Comparison of ENCODE assay signal across 14 cellular contexts in the genomic region with DNA sequence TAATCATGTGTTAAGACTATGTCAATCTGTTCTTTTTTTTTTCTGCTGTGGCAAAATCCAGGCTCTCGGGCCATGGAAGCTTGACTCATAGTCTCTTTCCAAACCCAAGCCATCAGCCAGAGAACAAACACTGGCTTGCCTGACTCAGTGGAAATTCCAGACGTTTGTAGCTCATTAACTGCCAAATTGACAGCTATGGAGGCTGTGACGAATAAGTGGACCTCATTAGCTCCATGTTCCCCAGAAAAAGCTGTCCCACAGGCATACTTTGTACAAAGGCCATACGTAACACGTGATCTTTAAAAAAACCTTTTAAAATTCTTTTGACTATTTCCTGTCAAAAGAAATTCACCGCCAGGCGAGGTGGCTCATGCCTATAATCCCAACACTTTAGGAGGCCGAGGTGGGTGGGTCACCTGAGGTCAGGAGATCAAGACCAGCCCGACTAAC. TPM values are rescaled to one million over a fixed set of nuclear protein-coding genes. Genes with fewer than 3 reads are reported as not detected.
DNase-seq lines count a peak whose midpoint lies in the region; ATAC-seq, FAIRE-seq and TF ChIP-seq lines count a peak whose summit lies in the region.
"Had no signal": no experiment of that assay in that cellular context is flagged by ENCODE, and none has a peak within 500 bp of the region (broad histone marks: within the 10 kb centered on the region; RNA-seq: fewer than 3 reads in every experiment).

No MANE protein-coding gene starts in this region.

- DNase-seq in HCT116 (ENCODE audit: low read depth, low spot score), result no peak
- no peak for DNase-seq in K562 (ENCODE audit: extremely low read depth in 1 of 4, low spot score in 3 of 4)
- DNase-seq in HepG2 (ENCODE audit: low spot score), result peak; percentile 86
- DNase-seq in SHP77 (lab: John Stamatoyannopoulos, UW), result no peak
- DNase-seq in activated CD4-positive, alpha-beta T cell treated with anti-CD3 and anti-CD28 coated beads, Interleukin-2, amount 10 ng/mL, durations not matched to agents 24 days and 14 days, result no peak
- DNase-seq: CD8-positive, alpha-beta memory T cell; Karpas-422; OCI-M1 had no signal

- H3K27me3 ChIP-seq in ACC112 (ENCODE audit: insufficient read depth, low read length), result no peaks in the 10 kb centered on the region
- no peaks in the 10 kb centered on the region for H3K27me3 ChIP-seq in HCT116 (ENCODE audit: insufficient read depth, low read length)
- no peaks in the 10 kb centered on the region for H3K27me3 ChIP-seq in K562 (ENCODE audit: control insufficient read depth in 2 of 2, insufficient read depth in 2 of 2, low read length in 2 of 2)
- no peaks in the 10 kb centered on the region for H3K27me3 ChIP-seq in HepG2 (ENCODE audit: control insufficient read depth in 1 of 2, insufficient read depth in 2 of 2, low read length in 2 of 2)
- H3K27me3 ChIP-seq: tibial nerve had no signal

- no peak for TF ChIP-seq POLR2A in HCT116 (IDR thresholded peaks at IDR 0.05; ENCODE audit: borderline replicate concordance, extremely low read depth, insufficient read depth, insufficient read length)
- TF ChIP-seq POLR2A in K562 (conservative IDR thresholded peaks at IDR 0.05), result no peak
- no peak for TF ChIP-seq POLR2A in HepG2 (IDR thresholded peaks at IDR 0.05; ENCODE audit: insufficient read depth in 1 of 2, low read depth in 2 of 2, low read length in 2 of 2)

- no peaks in the 10 kb centered on the region for H3K36me3 ChIP-seq in ACC112 (ENCODE audit: insufficient read depth, low read length)
- H3K36me3 ChIP-seq in HCT116 (ENCODE audit: control insufficient read depth in 1 of 2, insufficient read depth in 2 of 2, low read length in 2 of 2), result no peaks in the 10 kb centered on the region
- H3K36me3 ChIP-seq in K562 (ENCODE audit: control insufficient read depth, insufficient read depth, low read length), result no peaks in the 10 kb centered on the region
- H3K36me3 ChIP-seq in HepG2 (replicated peaks in 1 of 2; ENCODE audit: control insufficient read depth in 1 of 2, insufficient read depth in 2 of 2, low read length in 2 of 2), result no peaks in the 10 kb centered on the region
- H3K36me3 ChIP-seq: tibial nerve had no signal

- in situ Hi-C loops in K562 (cut with MboI), result no loop called here
- in situ Hi-C loops in HepG2 (cut with HindIII; ENCODE audit: extremely low pct_ligation_motif_present, low pct_unique_long_range_greater_than_20kb), result no loop called here

- no peak overlapping the region for H3K4me3 Mint-ChIP-seq in activated CD4-positive, alpha-beta T cell treated with anti-CD3 and anti-CD28 coated beads, Interleukin-2, amount 10 ng/mL, durations not matched to agents 24 days and 14 days
- H3K4me3 Mint-ChIP-seq: CD8-positive, alpha-beta memory T cell had no signal

- H3K9me2 ChIP-seq in HCT116 (ENCODE audit: insufficient read depth), result no peaks in the 10 kb centered on the region

- H3K36me3 Mint-ChIP-seq in activated CD4-positive, alpha-beta T cell treated with anti-CD3 and anti-CD28 coated beads, Interleukin-2, amount 10 ng/mL, durations not matched to agents 24 days and 14 days (ENCODE audit: low read depth), result peaks cover 2% of the 10 kb centered on the region

- H3K4me3 ChIP-seq in ACC112 (ENCODE audit: low read depth, low read length) (peak overlapping the region; percentile 3; the same call in 1 of the 2 replicates), HCT116 (replicated peaks in 1 of 2; ENCODE audit: low read depth in 1 of 2, low read length in 2 of 2) (no peak overlapping the region), K562 (no peak overlapping the region), HepG2 (replicated peaks in 1 of 3; ENCODE audit: insufficient read depth in 1 of 3, low read depth in 2 of 3, low read length in 3 of 3) (peak overlapping the region in 2 of 3 experiments; percentile 9 to 46; a peak in 4 of 6 replicates)
- H3K4me3 ChIP-seq: tibial nerve had no signal

- peaks cover 23% of the 10 kb centered on the region for H3K4me1 Mint-ChIP-seq in activated CD4-positive, alpha-beta T cell treated with anti-CD3 and anti-CD28 coated beads, Interleukin-2, amount 10 ng/mL, durations not matched to agents 24 days and 14 days

- POLR2A ChIA-PET in HCT116 (lab: Charles Lee) (no interaction called here), K562 (lab: Yijun Ruan, JAX) (interaction anchor here (0.6 kb wide), 1 partner anchor 57 kb away, joined by 3 read pairs; no protein-coding TSS in a partner anchor), HepG2 (lab: Yijun Ruan, JAX) (interaction anchor here (0.5 to 2.1 kb wide), 9 partner anchors 9 to 191 kb away, joined by 3 to 22 read pairs (median 5); partner anchors contain the start of genes HMGCL, IL22RA1, LYPLA2 and PNRC2)

- H3K79me2 ChIP-seq in ACC112 (ENCODE audit: control insufficient read depth, insufficient read depth, low read length, unreplicated experiment) (no peaks in the 10 kb centered on the region), HCT116 (ENCODE audit: insufficient read depth, low read length) (no peaks in the 10 kb centered on the region), K562 (ENCODE audit: control insufficient read depth, insufficient read depth, low read length) (no peaks in the 10 kb centered on the region), HepG2 (ENCODE audit: insufficient read depth, low read length) (no peaks in the 10 kb centered on the region)

- H3K9me3 ChIP-seq in HCT116 (ENCODE audit: control insufficient read depth in 1 of 2, insufficient read depth in 1 of 2, low read depth in 1 of 2, low read length in 2 of 2) (no peaks in the 10 kb centered on the region), K562 (replicated peaks; ENCODE audit: control insufficient read depth, insufficient read depth, low read depth, low read length) (no peaks in the 10 kb centered on the region; the same call in 1 of the 2 replicates), HepG2 (ENCODE audit: low read length) (peaks cover 4% of the 10 kb centered on the region; the same call in 1 of the 2 replicates)

- CTCF ChIA-PET in HCT116 (lab: Charles Lee) (no interaction called here), K562 (lab: Yijun Ruan, JAX; ENCODE audit: low intra/inter-chr PET ratio) (no interaction called here), HepG2 (lab: Yijun Ruan, JAX; ENCODE audit: low intra/inter-chr PET ratio, low total read pairs) (no interaction called here)

- whole genome bisulfite sequencing in K562 (ENCODE audit: insufficient coverage, low coverage, missing lambda C conversion rate), result 55% methylated on average over 8 of the region's 9 CpGs
- 0% methylated on average over 9 of the region's 9 CpGs for WGBS in HepG2 (ENCODE audit: low lambda C conversion rate)

- H3K9ac ChIP-seq in HCT116 (ENCODE audit: low read length), result no peak overlapping the region
- no peak overlapping the region for H3K9ac ChIP-seq in K562 (ENCODE audit: insufficient read depth in 1 of 2, low read depth in 2 of 2, low read length in 2 of 2)
- H3K9ac ChIP-seq in HepG2 (ENCODE audit: insufficient read depth, low read depth, low read length), result peak overlapping the region; percentile 41

- TF ChIP-seq EP300 in K562 (IDR thresholded peaks at IDR 0.05; ENCODE audit: low read length) (no peak), HepG2 (IDR thresholded peaks at IDR 0.05; ENCODE audit: low read depth in 2 of 2, low read length in 2 of 2) (no peak), HepG2 (CRISPR knock-in tag; IDR thresholded peaks at IDR 0.05; ENCODE audit: borderline replicate concordance) (no peak)

- H3K4me1 ChIP-seq in ACC112 (ENCODE audit: control insufficient read depth, insufficient read depth, low read length, unreplicated experiment) (peaks cover 25% of the 10 kb centered on the region), HCT116 (ENCODE audit: control insufficient read depth in 1 of 2, insufficient read depth in 2 of 2, low read length in 2 of 2) (peaks cover 2 to 20% of the 10 kb centered on the region in 2 experiments; a peak in 2 of 4 replicates), K562 (replicated peaks in 1 of 2; ENCODE audit: control insufficient read depth in 2 of 2, insufficient read depth in 2 of 2, low read length in 2 of 2) (peaks cover 2 to 9% of the 10 kb centered on the region in 2 experiments; a peak in 3 of 5 replicates), HepG2 (ENCODE audit: insufficient read depth, low read length) (peaks cover 53% of the 10 kb centered on the region)
- H3K4me1 ChIP-seq: tibial nerve had no signal

- H3K27me3 Mint-ChIP-seq in activated CD4-positive, alpha-beta T cell treated with anti-CD3 and anti-CD28 coated beads, Interleukin-2, amount 10 ng/mL, durations not matched to agents 24 days and 14 days, result peaks cover 6% of the 10 kb centered on the region

- H4K20me1 ChIP-seq in HCT116 (ENCODE audit: insufficient read depth), result no peaks in the 10 kb centered on the region
- H4K20me1 ChIP-seq in K562 (replicated peaks; ENCODE audit: control insufficient read depth, insufficient read depth, low read length), result no peaks in the 10 kb centered on the region
- no peaks in the 10 kb centered on the region for H4K20me1 ChIP-seq in HepG2 (ENCODE audit: insufficient read depth, low read length)

- H3K9me3 Mint-ChIP-seq in activated CD4-positive, alpha-beta T cell treated with anti-CD3 and anti-CD28 coated beads, Interleukin-2, amount 10 ng/mL, durations not matched to agents 24 days and 14 days, result peaks cover 5% of the 10 kb centered on the region

- H3K9me1 ChIP-seq in K562 (ENCODE audit: control insufficient read depth, insufficient read depth, low read length), result no peaks in the 10 kb centered on the region

- H3K27ac ChIP-seq in ACC112 (ENCODE audit: low read depth, low read length) (peak overlapping the region; percentile 82), HCT116 (ENCODE audit: low read depth, low read length) (no peak overlapping the region), K562 (ENCODE audit: extremely low read depth, low read depth, low read length) (no peak overlapping the region), HepG2 (ENCODE audit: extremely low read length, insufficient read depth, low read length) (peak overlapping the region; percentile 26)
- H3K27ac ChIP-seq: tibial nerve had no signal

- H3K27ac Mint-ChIP-seq in activated CD4-positive, alpha-beta T cell treated with anti-CD3 and anti-CD28 coated beads, Interleukin-2, amount 10 ng/mL, durations not matched to agents 24 days and 14 days, result no peak overlapping the region
- H3K27ac Mint-ChIP-seq: CD8-positive, alpha-beta memory T cell had no signal

- RAD21 ChIA-PET in HCT116 (lab: Charles Lee; ENCODE audit: low non-redundant PET in 1 of 2, low total read pairs in 2 of 2, uncharacterized antibody in 2 of 2, unreplicated experiment in 2 of 2), result no interaction called here

- TF ChIP-seq CTCF in HCT116 (IDR thresholded peaks at IDR 0.05 in 2 of 3, conservative IDR thresholded peaks at IDR 0.05 in 1 of 3; ENCODE audit: borderline replicate concordance in 1 of 3, insufficient read depth in 1 of 3, low read depth in 2 of 3, low read length in 2 of 3), result no peak
- TF ChIP-seq CTCF in K562 (IDR thresholded peaks at IDR 0.05 in 2 of 3, conservative IDR thresholded peaks at IDR 0.05 in 1 of 3; ENCODE audit: insufficient read depth in 2 of 3, low read depth in 1 of 3, low read length in 3 of 3), result no peak
- no peak for TF ChIP-seq CTCF in HepG2 (CRISPR knock-in tag; IDR thresholded peaks at IDR 0.05)

- no peak for ATAC-seq in HCT116
- no peak for ATAC-seq in K562
- peak; percentile 77 for ATAC-seq in HepG2
- ATAC-seq in HG02938 (IDR thresholded peaks at IDR 0.05; ENCODE audit: unreplicated experiment), result no peak
- ATAC-seq in HG02840 (IDR thresholded peaks at IDR 0.05; ENCODE audit: low FRiP score, unreplicated experiment), result no peak

- BruUV-seq in HCT116 (replicated peaks; lab: Mats Ljungman, UMichigan), result no TSS peak
- no TSS peak for BruUV-seq in K562 (replicated peaks; lab: Mats Ljungman, UMichigan)
- no TSS peak for BruUV-seq in HepG2 (replicated peaks; lab: Mats Ljungman, UMichigan)

- FAIRE-seq in K562 (lab: Jason Lieb, UNC) (no peak), HepG2 (lab: Jason Lieb, UNC) (peak; percentile 77)
- FAIRE-seq: colon had no signal

- H3K4me2 ChIP-seq in HCT116 (ENCODE audit: low read length) (no peak overlapping the region), K562 (ENCODE audit: insufficient read depth, low read length) (no peak overlapping the region), HepG2 (ENCODE audit: low read depth, low read length) (peak overlapping the region; percentile 84)

- no peak for TF ChIP-seq RAD21 in HCT116 (IDR thresholded peaks at IDR 0.05; ENCODE audit: low read depth)
- no peak for TF ChIP-seq RAD21 in K562 (CRISPR knock-in tag; conservative IDR thresholded peaks at IDR 0.05 in 1 of 2, IDR thresholded peaks at IDR 0.05 in 1 of 2)
- no peak for TF ChIP-seq RAD21 in HepG2 (CRISPR knock-in tag; IDR thresholded peaks at IDR 0.05)

- H2AFZ ChIP-seq in ACC112 (ENCODE audit: low read length, unreplicated experiment) (peak overlapping the region; percentile 55), HCT116 (ENCODE audit: low read depth, low read length, poor library complexity, severe bottlenecking) (peak overlapping the region; percentile 61), K562 (ENCODE audit: low read depth, low read length) (peak overlapping the region; percentile 61; the same call in 1 of the 2 replicates), HepG2 (ENCODE audit: low read length) (peak overlapping the region; percentile 61)

- intact Hi-C loops in HCT116 (cut with micrococcal nuclease) (no loop called here), K562 (cut with micrococcal nuclease) (no loop called here), HepG2 (cut with micrococcal nuclease; ENCODE audit: unreplicated experiment) (no loop called here)
- intact Hi-C loops in activated CD4-positive, alpha-beta T cell treated with anti-CD3 and anti-CD28 coated beads, Interleukin-2, amount 10 ng/mL, durations not matched to agents 24 days and 14 days (cut with micrococcal nuclease), result loop anchor here (10.0 kb wide), 3 partner anchors 417 to 607 kb away; partner anchors contain the start of genes E2F2 and HNRNPR

RNA-seq across cellular contexts. Expression of gene PNRC2, which starts 8.0 kb away (rescaled TPM):
- 92.1 TPM for total RNA-seq in HCT116 (2021; ENCODE audit: unreplicated experiment)
- polyA plus RNA-seq in HCT116 (2012), result 51.1 and 55.0 TPM in 2 replicates
- total RNA-seq in K562 (2011; cell fraction: chromatin; rRNA removed; ENCODE audit: low replicate concordance), result 17.2 and 67.9 TPM in 2 replicates
- total RNA-seq in K562 (2011; cell fraction: nucleolus; rRNA removed), result 15.8 and 18.9 TPM in 2 replicates
- 46.6 and 90.9 TPM in 2 replicates for total RNA-seq in K562 (2011; cell fraction: nucleoplasm; rRNA removed)
- 120 and 127 TPM in 2 replicates for total RNA-seq in K562 (2014; rRNA removed)
- total RNA-seq in K562 (2014; rRNA removed; fragmentation: Illumina TruSeq; extraction: Trizol), result 203 and 235 TPM in 2 replicates
- total RNA-seq in K562 (2015; rRNA removed; fragmentation: Illumina TruSeq; extraction: Trizol), result 222 and 230 TPM in 2 replicates
- 197 TPM in 2 replicates for total RNA-seq in K562 (2021)
- 208 and 228 TPM in 2 replicates for polyA plus RNA-seq in K562 (2011; rRNA removed)
- 72.6 and 105 TPM in 2 replicates for polyA plus RNA-seq in K562 (2011; cell fraction: cytosol; rRNA removed)
- polyA plus RNA-seq in K562 (2011; cell fraction: nucleus; rRNA removed), result 98.0 and 210 TPM in 2 replicates
- polyA plus RNA-seq in K562 (2012), result 157 and 165 TPM in 2 replicates
- 260 and 303 TPM in 2 replicates for polyA plus RNA-seq in K562 (2014; fragmentation: Illumina TruSeq; extraction: Trizol)
- 100 to 1,000 TPM; 178 to 212 TPM for polyA plus RNA-seq in K562 (2014; fragmentation: Nextera tagmentation; extraction: Ambion mirVana)
- polyA plus RNA-seq in K562 (2014; rRNA removed), result 196 and 203 TPM in 2 replicates
- 164 and 170 TPM in 2 replicates for polyA minus RNA-seq in K562 (2011; rRNA and poly(A)+ RNA removed)
- polyA minus RNA-seq in K562 (2011; cell fraction: cytosol; rRNA and poly(A)+ RNA removed), result 77.2 and 102 TPM in 2 replicates
- polyA minus RNA-seq in K562 (2011; cell fraction: nucleus; rRNA and poly(A)+ RNA removed), result 27.7 and 67.3 TPM in 2 replicates
- 97.5 and 159 TPM in 2 replicates for total RNA-seq in HepG2 (2016; rRNA removed; fragmentation: Illumina TruSeq; extraction: Trizol)
- 18.3 and 19.0 TPM in 2 replicates for total RNA-seq in HepG2 (2016; cell fraction: cytosol; rRNA removed; fragmentation: Illumina TruSeq; extraction: Trizol; ENCODE audit: low read depth)
- total RNA-seq in HepG2 (2016; cell fraction: insoluble cytoplasmic fraction; rRNA removed; fragmentation: Illumina TruSeq; extraction: Trizol), result 101 and 179 TPM in 2 replicates
- total RNA-seq in HepG2 (2016; cell fraction: membrane; rRNA removed; fragmentation: Illumina TruSeq; extraction: Trizol), result 54.8 and 63.8 TPM in 2 replicates
- 74.0 and 87.3 TPM in 2 replicates for total RNA-seq in HepG2 (2016; cell fraction: nucleus; rRNA removed; fragmentation: Illumina TruSeq; extraction: Trizol)
- polyA plus RNA-seq in HepG2 (2011; rRNA removed), result 53.3 and 74.9 TPM in 2 replicates
- 64.3 and 67.0 TPM in 2 replicates for polyA plus RNA-seq in HepG2 (2011; cell fraction: cytosol; rRNA removed)
- 36.2 and 45.0 TPM in 2 replicates for polyA plus RNA-seq in HepG2 (2011; cell fraction: nucleus; rRNA removed)
- polyA plus RNA-seq in HepG2 (2012), result 62.0 and 72.8 TPM in 2 replicates
- 10.2 and 11.9 TPM in 2 replicates for polyA plus RNA-seq in HepG2 (2016; cell fraction: cytosol; fragmentation: Illumina TruSeq; extraction: Trizol; ENCODE audit: low read depth)
- polyA plus RNA-seq in HepG2 (2016; cell fraction: insoluble cytoplasmic fraction; fragmentation: Illumina TruSeq; extraction: Trizol; ENCODE audit: low read depth), result 149 and 168 TPM in 2 replicates
- 36.4 and 37.2 TPM in 2 replicates for polyA plus RNA-seq in HepG2 (2016; cell fraction: membrane; fragmentation: Illumina TruSeq; extraction: Trizol; ENCODE audit: low read depth)
- 100 and 101 TPM in 2 replicates for polyA plus RNA-seq in HepG2 (2016; cell fraction: nucleus; fragmentation: Illumina TruSeq; extraction: Trizol; ENCODE audit: insufficient read depth, low read depth)
- 64.4 and 79.4 TPM in 2 replicates for polyA minus RNA-seq in HepG2 (2011; rRNA and poly(A)+ RNA removed; ENCODE audit: low replicate concordance)
- 46.1 and 65.6 TPM in 2 replicates for polyA minus RNA-seq in HepG2 (2011; cell fraction: cytosol; rRNA and poly(A)+ RNA removed)
- polyA minus RNA-seq in HepG2 (2011; cell fraction: nucleus; rRNA and poly(A)+ RNA removed), result 53.8 and 57.3 TPM in 2 replicates
- 140 TPM in 2 replicates for total RNA-seq in activated CD4-positive, alpha-beta T cell treated with anti-CD3 and anti-CD28 coated beads, Interleukin-2, amount 10 ng/mL, durations not matched to agents 24 days and 14 days

RNA-seq across cellular contexts. Expression of gene SRSF10, which starts 28.5 kb away (rescaled TPM):
- total RNA-seq in HCT116 (2021; ENCODE audit: unreplicated experiment) (142 TPM), K562 (2014; rRNA removed) (147 and 154 TPM in 2 replicates), K562 (2014; rRNA removed; fragmentation: Illumina TruSeq; extraction: Trizol) (246 and 266 TPM in 2 replicates), K562 (2015; rRNA removed; fragmentation: Illumina TruSeq; extraction: Trizol) (250 and 264 TPM in 2 replicates), K562 (2021) (154 and 165 TPM in 2 replicates), HepG2 (2016; rRNA removed; fragmentation: Illumina TruSeq; extraction: Trizol) (156 and 186 TPM in 2 replicates)
- 54.2 and 64.8 TPM in 2 replicates for polyA plus RNA-seq in HCT116 (2012)
- 169 and 504 TPM in 2 replicates for total RNA-seq in K562 (2011; cell fraction: chromatin; rRNA removed; ENCODE audit: low replicate concordance)
- total RNA-seq in K562 (2011; cell fraction: nucleolus; rRNA removed), result 115 and 121 TPM in 2 replicates
- 210 and 328 TPM in 2 replicates for total RNA-seq in K562 (2011; cell fraction: nucleoplasm; rRNA removed)
- polyA plus RNA-seq in K562 (2011; rRNA removed) (163 and 205 TPM in 2 replicates), K562 (2014; fragmentation: Illumina TruSeq; extraction: Trizol) (200 and 256 TPM in 2 replicates), K562 (2014; fragmentation: Nextera tagmentation; extraction: Ambion mirVana) (100 to 1,000 TPM; 191 to 226 TPM), K562 (2014; rRNA removed) (173 and 184 TPM in 2 replicates), HepG2 (2011; rRNA removed) (98.2 and 126 TPM in 2 replicates)
- polyA plus RNA-seq in K562 (2011; cell fraction: cytosol; rRNA removed), result 84.6 and 130 TPM in 2 replicates
- polyA plus RNA-seq in K562 (2011; cell fraction: nucleus; rRNA removed), result 253 and 293 TPM in 2 replicates
- polyA plus RNA-seq in K562 (2012), result 138 and 150 TPM in 2 replicates
- polyA minus RNA-seq in K562 (2011; rRNA and poly(A)+ RNA removed), result 251 and 281 TPM in 2 replicates
- polyA minus RNA-seq in K562 (2011; cell fraction: cytosol; rRNA and poly(A)+ RNA removed), result 75.5 and 78.6 TPM in 2 replicates
- polyA minus RNA-seq in K562 (2011; cell fraction: nucleus; rRNA and poly(A)+ RNA removed), result 265 and 458 TPM in 2 replicates
- total RNA-seq in HepG2 (2016; cell fraction: cytosol; rRNA removed; fragmentation: Illumina TruSeq; extraction: Trizol; ENCODE audit: low read depth), result 14.0 and 16.3 TPM in 2 replicates
- 155 and 183 TPM in 2 replicates for total RNA-seq in HepG2 (2016; cell fraction: insoluble cytoplasmic fraction; rRNA removed; fragmentation: Illumina TruSeq; extraction: Trizol)
- 44.1 and 51.2 TPM in 2 replicates for total RNA-seq in HepG2 (2016; cell fraction: membrane; rRNA removed; fragmentation: Illumina TruSeq; extraction: Trizol)
- total RNA-seq in HepG2 (2016; cell fraction: nucleus; rRNA removed; fragmentation: Illumina TruSeq; extraction: Trizol), result 358 and 375 TPM in 2 replicates
- polyA plus RNA-seq in HepG2 (2011; cell fraction: cytosol; rRNA removed), result 56.6 and 58.5 TPM in 2 replicates
- 190 and 202 TPM in 2 replicates for polyA plus RNA-seq in HepG2 (2011; cell fraction: nucleus; rRNA removed)
- polyA plus RNA-seq in HepG2 (2012), result 75.4 and 108 TPM in 2 replicates
- polyA plus RNA-seq in HepG2 (2016; cell fraction: cytosol; fragmentation: Illumina TruSeq; extraction: Trizol; ENCODE audit: low read depth), result 14.3 and 14.6 TPM in 2 replicates
- polyA plus RNA-seq in HepG2 (2016; cell fraction: insoluble cytoplasmic fraction; fragmentation: Illumina TruSeq; extraction: Trizol; ENCODE audit: low read depth), result 176 and 184 TPM in 2 replicates
- 31.3 and 32.4 TPM in 2 replicates for polyA plus RNA-seq in HepG2 (2016; cell fraction: membrane; fragmentation: Illumina TruSeq; extraction: Trizol; ENCODE audit: low read depth)
- polyA plus RNA-seq in HepG2 (2016; cell fraction: nucleus; fragmentation: Illumina TruSeq; extraction: Trizol; ENCODE audit: insufficient read depth, low read depth), result 441 and 449 TPM in 2 replicates
- polyA minus RNA-seq in HepG2 (2011; rRNA and poly(A)+ RNA removed; ENCODE audit: low replicate concordance), result 105 and 142 TPM in 2 replicates
- polyA minus RNA-seq in HepG2 (2011; cell fraction: cytosol; rRNA and poly(A)+ RNA removed), result 33.1 and 43.0 TPM in 2 replicates
- polyA minus RNA-seq in HepG2 (2011; cell fraction: nucleus; rRNA and poly(A)+ RNA removed), result 554 and 606 TPM in 2 replicates
- total RNA-seq in activated CD4-positive, alpha-beta T cell treated with anti-CD3 and anti-CD28 coated beads, Interleukin-2, amount 10 ng/mL, durations not matched to agents 24 days and 14 days, result 236 and 247 TPM in 2 replicates

RNA-seq across cellular contexts. Expression of gene CNR2, which starts 38.5 kb away (rescaled TPM):
- 0.05 TPM for total RNA-seq in HCT116 (2021; ENCODE audit: unreplicated experiment)
- 0.03 TPM in 1 of 2 replicates, not detected in the other for polyA plus RNA-seq in HCT116 (2012)
- not detected in 2 replicates for total RNA-seq in K562 (2011; cell fraction: chromatin; rRNA removed; ENCODE audit: low replicate concordance)
- not detected in 2 replicates for total RNA-seq in K562 (2011; cell fraction: nucleolus; rRNA removed)
- 0.07 TPM in 1 of 2 replicates, not detected in the other for total RNA-seq in K562 (2011; cell fraction: nucleoplasm; rRNA removed)
- not detected in 2 replicates for total RNA-seq in K562 (2014; rRNA removed)
- total RNA-seq in K562 (2014; rRNA removed; fragmentation: Illumina TruSeq; extraction: Trizol), result not detected in 2 replicates
- not detected in 2 replicates for total RNA-seq in K562 (2015; rRNA removed; fragmentation: Illumina TruSeq; extraction: Trizol)
- not detected in 2 replicates for total RNA-seq in K562 (2021)
- polyA plus RNA-seq in K562 (2011; rRNA removed), result not detected in 2 replicates
- not detected in 2 replicates for polyA plus RNA-seq in K562 (2011; cell fraction: cytosol; rRNA removed)
- not detected in 2 replicates for polyA plus RNA-seq in K562 (2011; cell fraction: nucleus; rRNA removed)
- 0.01 TPM in 1 of 2 replicates, not detected in the other for polyA plus RNA-seq in K562 (2012)
- polyA plus RNA-seq in K562 (2014; fragmentation: Illumina TruSeq; extraction: Trizol), result not detected in 2 replicates
- not detected for polyA plus RNA-seq in K562 (2014; fragmentation: Nextera tagmentation; extraction: Ambion mirVana)
- 0.04 TPM in 1 of 2 replicates, not detected in the other for polyA plus RNA-seq in K562 (2014; rRNA removed)
- polyA minus RNA-seq in K562 (2011; rRNA and poly(A)+ RNA removed), result not detected in 2 replicates
- polyA minus RNA-seq in K562 (2011; cell fraction: cytosol; rRNA and poly(A)+ RNA removed), result not detected in 2 replicates
- not detected in 2 replicates for polyA minus RNA-seq in K562 (2011; cell fraction: nucleus; rRNA and poly(A)+ RNA removed)
- not detected in 2 replicates for total RNA-seq in HepG2 (2016; rRNA removed; fragmentation: Illumina TruSeq; extraction: Trizol)
- total RNA-seq in HepG2 (2016; cell fraction: cytosol; rRNA removed; fragmentation: Illumina TruSeq; extraction: Trizol; ENCODE audit: low read depth), result not detected in 2 replicates
- total RNA-seq in HepG2 (2016; cell fraction: insoluble cytoplasmic fraction; rRNA removed; fragmentation: Illumina TruSeq; extraction: Trizol), result not detected in 2 replicates
- total RNA-seq in HepG2 (2016; cell fraction: membrane; rRNA removed; fragmentation: Illumina TruSeq; extraction: Trizol), result not detected in 2 replicates
- total RNA-seq in HepG2 (2016; cell fraction: nucleus; rRNA removed; fragmentation: Illumina TruSeq; extraction: Trizol), result not detected in 2 replicates
- polyA plus RNA-seq in HepG2 (2011; rRNA removed), result not detected in 2 replicates
- not detected in 2 replicates for polyA plus RNA-seq in HepG2 (2011; cell fraction: cytosol; rRNA removed)
- polyA plus RNA-seq in HepG2 (2011; cell fraction: nucleus; rRNA removed), result not detected in 2 replicates
- not detected in 2 replicates for polyA plus RNA-seq in HepG2 (2012)
- polyA plus RNA-seq in HepG2 (2016; cell fraction: cytosol; fragmentation: Illumina TruSeq; extraction: Trizol; ENCODE audit: low read depth), result not detected in 2 replicates
- polyA plus RNA-seq in HepG2 (2016; cell fraction: insoluble cytoplasmic fraction; fragmentation: Illumina TruSeq; extraction: Trizol; ENCODE audit: low read depth), result not detected in 2 replicates
- not detected in 2 replicates for polyA plus RNA-seq in HepG2 (2016; cell fraction: membrane; fragmentation: Illumina TruSeq; extraction: Trizol; ENCODE audit: low read depth)
- not detected in 2 replicates for polyA plus RNA-seq in HepG2 (2016; cell fraction: nucleus; fragmentation: Illumina TruSeq; extraction: Trizol; ENCODE audit: insufficient read depth, low read depth)
- polyA minus RNA-seq in HepG2 (2011; rRNA and poly(A)+ RNA removed; ENCODE audit: low replicate concordance), result not detected in 2 replicates
- not detected in 2 replicates for polyA minus RNA-seq in HepG2 (2011; cell fraction: cytosol; rRNA and poly(A)+ RNA removed)
- not detected in 2 replicates for polyA minus RNA-seq in HepG2 (2011; cell fraction: nucleus; rRNA and poly(A)+ RNA removed)
- 0.02 TPM in 1 of 2 replicates, not detected in the other for total RNA-seq in activated CD4-positive, alpha-beta T cell treated with anti-CD3 and anti-CD28 coated beads, Interleukin-2, amount 10 ng/mL, durations not matched to agents 24 days and 14 days
- total RNA-seq: lower leg skin, tibial nerve had no signal

Comparison
In these comparisons a context has a peak if more than half of its experiments do, and no peak if none do; other contexts are left out.
1. H3K27ac ChIP-seq: peak in ACC112 (single experiment) and HepG2 (single experiment); none in HCT116 (single experiment) and K562 (single experiment).
2. H3K4me3 ChIP-seq: peak in ACC112 (single experiment) and HepG2 (2 of 3); none in HCT116 (0 of 2) and K562 (single experiment).
3. Peak in every context shown above with its lines, with median percentiles within 50 percentile points of each other: H2AFZ ChIP-seq.